27 cellular contexts compared by ENCODE assay signal in genomic region chr11:120867988-120868387, GRCh38.
"Had no signal": no experiment of that assay in that cellular context is flagged by ENCODE, and none has a peak within 500 bp of the region (broad histone marks: within the 10 kb centered on the region; RNA-seq: fewer than 3 reads in every experiment).

No MANE protein-coding gene starts in this region.

- H3K4me1 Mint-ChIP-seq: activated CD4-positive, alpha-beta memory T cell treated with anti-CD3 and anti-CD28 coated beads, Interleukin-2, amount 10 ng/mL, durations not matched to agents 7 days and 5 days; activated CD4-positive, alpha-beta T cell treated with anti-CD3 and anti-CD28 coated beads, Interleukin-2, amount 10 ng/mL, durations not matched to agents 7 days and 5 days; stimulated activated naive CD8-positive, alpha-beta T cell treated with anti-CD3 and anti-CD28 coated beads, Interleukin-15, amount 100 ng/mL, for 72 hours; T-helper 17 cell had no signal

- H3K36me3 ChIP-seq: breast epithelium, gastroesophageal sphincter, right atrium auricular region, thyroid gland, upper lobe of left lung, vagina had no signal

- H3K4me2 ChIP-seq: hepatocyte, smooth muscle cell had no signal

- H3K9me3 Mint-ChIP-seq: activated CD4-positive, alpha-beta memory T cell treated with anti-CD3 and anti-CD28 coated beads, Interleukin-2, amount 10 ng/mL, durations not matched to agents 7 days and 5 days; activated CD4-positive, alpha-beta T cell treated with anti-CD3 and anti-CD28 coated beads, Interleukin-2, amount 10 ng/mL, durations not matched to agents 7 days and 5 days; activated T-cell treated with anti-CD3 and anti-CD28 coated beads, Interleukin-2, amount 50 U/mL, for 24 hours; memory B cell; stimulated activated memory B cell treated with anti-CD40 and anti-IgM and Interleukin-4, amounts not matched to agents 10 μg/mL and 1 μg/mL and 100 μg/mL, for 72 hours; stimulated activated naive CD8-positive, alpha-beta T cell treated with anti-CD3 and anti-CD28 coated beads, Interleukin-15, amount 100 ng/mL, for 72 hours had no signal

- H3K4me3 Mint-ChIP-seq: activated CD4-positive, alpha-beta memory T cell treated with anti-CD3 and anti-CD28 coated beads, Interleukin-2, amount 10 ng/mL, durations not matched to agents 7 days and 5 days; activated CD4-positive, alpha-beta T cell treated with anti-CD3 and anti-CD28 coated beads, Interleukin-2, amount 10 ng/mL, durations not matched to agents 7 days and 5 days; activated T-cell treated with anti-CD3 and anti-CD28 coated beads, Interleukin-2, amount 50 U/mL, for 24 hours; memory B cell; stimulated activated memory B cell treated with anti-CD40 and anti-IgM and Interleukin-4, amounts not matched to agents 10 μg/mL and 1 μg/mL and 100 μg/mL, for 72 hours; stimulated activated naive CD8-positive, alpha-beta T cell treated with anti-CD3 and anti-CD28 coated beads, Interleukin-15, amount 100 ng/mL, for 72 hours; T-helper 17 cell had no signal

- H3K27ac ChIP-seq: breast epithelium, gastroesophageal sphincter, hepatocyte, right atrium auricular region, thyroid gland, upper lobe of left lung, vagina had no signal

- H3K27ac Mint-ChIP-seq: activated CD4-positive, alpha-beta memory T cell treated with anti-CD3 and anti-CD28 coated beads, Interleukin-2, amount 10 ng/mL, durations not matched to agents 7 days and 5 days; activated CD4-positive, alpha-beta T cell treated with anti-CD3 and anti-CD28 coated beads, Interleukin-2, amount 10 ng/mL, durations not matched to agents 7 days and 5 days; activated T-cell treated with anti-CD3 and anti-CD28 coated beads, Interleukin-2, amount 50 U/mL, for 24 hours; memory B cell; stimulated activated memory B cell treated with anti-CD40 and anti-IgM and Interleukin-4, amounts not matched to agents 10 μg/mL and 1 μg/mL and 100 μg/mL, for 72 hours; stimulated activated naive CD8-positive, alpha-beta T cell treated with anti-CD3 and anti-CD28 coated beads, Interleukin-15, amount 100 ng/mL, for 72 hours; T-helper 17 cell had no signal

- H3K36me3 Mint-ChIP-seq: memory B cell; naive thymus-derived CD8-positive, alpha-beta T cell; stimulated activated memory B cell treated with anti-CD40 and anti-IgM and Interleukin-4, amounts not matched to agents 10 μg/mL and 1 μg/mL and 100 μg/mL, for 72 hours had no signal

- ATAC-seq: gastroesophageal sphincter; naive thymus-derived CD8-positive, alpha-beta T cell; stimulated activated memory B cell treated with anti-CD40 and anti-IgM and Interleukin-4, amounts not matched to agents 10 μg/mL and 1 μg/mL and 100 μg/mL, for 72 hours; stimulated activated naive CD8-positive, alpha-beta T cell treated with anti-CD3 and anti-CD28 coated beads, Interleukin-15, amount 100 ng/mL, for 72 hours; T-helper 17 cell had no signal

- H3K4me1 ChIP-seq: breast epithelium, gastroesophageal sphincter, right atrium auricular region, thyroid gland, upper lobe of left lung, vagina had no signal

- H3K4me3 ChIP-seq: breast epithelium, gastroesophageal sphincter, hepatocyte, right atrium auricular region, smooth muscle cell, thyroid gland, upper lobe of left lung, vagina had no signal

- H3K79me2 ChIP-seq: hepatocyte had no signal

- H3K27me3 ChIP-seq: right atrium auricular region, thyroid gland, upper lobe of left lung, vagina had no signal

- H3K9me3 ChIP-seq: breast epithelium, gastroesophageal sphincter, right atrium auricular region, thyroid gland, upper lobe of left lung, vagina had no signal

- H2AFZ ChIP-seq: hepatocyte had no signal

- DNase-seq: activated CD4-positive, alpha-beta memory T cell treated with anti-CD3 and anti-CD28 coated beads, Interleukin-2, amount 10 ng/mL, durations not matched to agents 7 days and 5 days; activated CD4-positive, alpha-beta T cell treated with anti-CD3 and anti-CD28 coated beads for 1 hour; activated CD4-positive, alpha-beta T cell treated with anti-CD3 and anti-CD28 coated beads, Interleukin-2, amount 10 ng/mL, durations not matched to agents 7 days and 5 days; activated CD8-positive, alpha-beta memory T cell treated with anti-CD3 and anti-CD28 coated beads, Interleukin-2, amount 50 U/mL, for 48 hours; activated gamma-delta T cell treated with Interleukin-2 at 50 U/mL for 16 hours; activated naive CD4-positive, alpha-beta T cell treated with anti-CD3 and anti-CD28 coated beads, Interleukin-2, amount 50 U/mL, for 16 hours; activated T-cell treated with anti-CD3 and anti-CD28 coated beads, Interleukin-2, amount 50 U/mL, for 24 hours; amniotic stem cell; dermis blood vessel endothelial cell; effector CD4-positive, alpha-beta T cell; naive thymus-derived CD8-positive, alpha-beta T cell; stimulated activated CD4-positive, alpha-beta T cell treated with anti-CD3 and anti-CD28 coated beads, Interleukin-1b, Interleukin-23, amount 100 ng/mL, for 48 hours; stimulated activated CD4-positive, alpha-beta T cell treated with anti-CD3 and anti-CD28 coated beads, Interleukin-4, amount 100 ng/mL, for 4 hours; stimulated activated CD8-positive, alpha-beta memory T cell treated with anti-CD3 and anti-CD28 coated beads, Interleukin-4, amount 100 ng/mL, for 48 hours; stimulated activated naive CD8-positive, alpha-beta T cell treated with anti-CD3 and anti-CD28 coated beads, Interleukin-15, amount 100 ng/mL, for 72 hours; T-helper 17 cell; T1000; thyroid gland; upper lobe of left lung had no signal
